Comparison of ENCODE assay signal across 21 cellular contexts in the genomic region with DNA sequence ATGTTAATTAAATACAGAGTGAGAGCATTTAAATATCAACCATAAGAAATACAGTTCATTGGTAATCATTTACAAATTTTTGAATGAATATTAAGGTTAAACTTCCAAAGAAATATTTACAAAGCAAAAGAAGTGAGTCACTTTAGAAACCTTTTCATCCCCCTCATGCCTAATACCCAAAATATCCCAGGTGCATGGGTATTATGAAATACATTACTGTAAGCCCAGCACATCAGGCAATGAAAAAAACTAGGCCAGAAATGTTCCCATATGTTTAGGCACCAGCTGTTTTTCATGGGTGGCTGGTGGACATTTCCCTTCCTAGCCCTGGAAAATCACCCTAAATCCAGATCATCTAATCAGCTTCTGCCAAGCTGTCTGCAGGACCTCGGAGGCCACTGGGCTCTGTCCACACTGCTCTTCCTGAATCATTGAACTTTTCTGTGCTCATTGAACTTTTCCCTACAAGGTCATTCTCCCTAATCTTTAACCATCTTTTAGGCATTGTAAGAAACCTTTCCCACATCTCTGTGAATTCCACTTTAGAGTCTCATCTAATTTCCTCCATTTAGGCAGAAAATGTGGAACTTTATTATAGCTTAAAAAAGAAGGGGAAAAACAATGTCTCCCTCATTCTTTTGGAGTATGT.
A peak's percentile ranks its signal among the peaks of the same experiment; 100 is the strongest.
DNase-seq lines count a peak whose midpoint lies in the region; ATAC-seq, FAIRE-seq and TF ChIP-seq lines count a peak whose summit lies in the region.
"Had no signal": no experiment of that assay in that cellular context is flagged by ENCODE, and none has a peak within 500 bp of the region (broad histone marks: within the 10 kb centered on the region; RNA-seq: fewer than 3 reads in every experiment).

No MANE protein-coding gene starts in this region.

- TF ChIP-seq RAD21 in SK-N-SH (IDR thresholded peaks at IDR 0.05; ENCODE audit: low read length): no peak
- no peak for TF ChIP-seq RAD21 in K562 (CRISPR knock-in tag; conservative IDR thresholded peaks at IDR 0.05 in 1 of 2, IDR thresholded peaks at IDR 0.05 in 1 of 2)

- H3K27ac ChIP-seq in SK-N-SH (ENCODE audit: low read depth in 2 of 2, low read length in 1 of 2) (no peak overlapping the region; a peak in 1 of 4 replicates), K562 (ENCODE audit: extremely low read depth, low read depth, low read length) (no peak overlapping the region), foreskin keratinocyte (no peak overlapping the region), A673 (ENCODE audit: low read depth, low read length, poor library complexity, severe bottlenecking) (no peak overlapping the region)
- H3K27ac ChIP-seq: SJCRH30 had no signal

- H3K4me3 ChIP-seq in SK-N-SH (ENCODE audit: low read depth in 2 of 2, low read length in 1 of 2) (no peak overlapping the region), K562 (no peak overlapping the region), A673 (ENCODE audit: low read depth, low read length, poor library complexity, severe bottlenecking) (no peak overlapping the region)
- H3K4me3 ChIP-seq: GM12878, SJCRH30 had no signal

- no peak for TF ChIP-seq POLR2A in K562 (conservative IDR thresholded peaks at IDR 0.05)

- POLR2A ChIA-PET in SK-N-SH (lab: Yijun Ruan, JAX) (no interaction called here), K562 (lab: Yijun Ruan, JAX) (interaction anchor here (0.8 to 1.8 kb wide), 3 partner anchors 10 to 20 kb away, joined by 3 to 4 read pairs (median 4); no protein-coding TSS in a partner anchor), A673 (lab: Charles Lee; ENCODE audit: low non-redundant PET) (no interaction called here)

- ATAC-seq in SK-N-SH treated with all-trans-retinoic acid at 6 μM for 48 hours (no peak), K562 (0 out of 3 replicates have a peak, but pooled peaks have one; percentile 29), foreskin keratinocyte (peak; percentile 15), GM21381 (IDR thresholded peaks at IDR 0.05; ENCODE audit: unreplicated experiment) (no peak), Right ventricle myocardium superior (ENCODE audit: poor library complexity) (no peak)
- ATAC-seq: GM12878 had no signal

- DNase-seq in SK-N-SH (peak; percentile 4), K562 (ENCODE audit: extremely low read depth in 1 of 4, low spot score in 3 of 4) (no peak), foreskin keratinocyte (peak in 1 of 2 donors; percentile 58), activated gamma-delta T cell treated with Interleukin-2 at 50 U/mL for 16 hours (no peak), Right ventricle myocardium superior (no peak), A673 (ENCODE audit: low spot score) (no peak)
- DNase-seq: 8988T, Caco-2, DMS79, GOT3, KBM-7, NCI-H1092 treated with DMSO at 0.1 percent for 48 hours, NCI-H187, NCI-H446, NCI-H748 treated with DMSO at 0.1 percent for 48 hours had no signal

- H3K4me1 ChIP-seq in SK-N-SH (ENCODE audit: control insufficient read depth in 1 of 2, insufficient read depth in 2 of 2, low read depth in 1 of 2, low read length in 1 of 2): peaks cover 0 to 4% of the 10 kb centered on the region in 2 experiments; a peak in 2 of 4 replicates
- peaks cover 0 to 2% of the 10 kb centered on the region in 2 experiments; a peak in 1 of 5 replicates for H3K4me1 ChIP-seq in K562 (replicated peaks in 1 of 2; ENCODE audit: control insufficient read depth in 2 of 2, insufficient read depth in 2 of 2, low read length in 2 of 2)
- H3K4me1 ChIP-seq in foreskin keratinocyte: peaks cover 11% of the 10 kb centered on the region
- no peaks in the 10 kb centered on the region for H3K4me1 ChIP-seq in A673 (ENCODE audit: insufficient read depth, low read length, poor library complexity, severe bottlenecking)
- H3K4me1 ChIP-seq: SJCRH30 had no signal

- H3K4me2 ChIP-seq in SK-N-SH (no peak overlapping the region), K562 (ENCODE audit: insufficient read depth, low read length) (no peak overlapping the region)

- H2AFZ ChIP-seq in SK-N-SH (ENCODE audit: low read depth): no peak overlapping the region
- H2AFZ ChIP-seq in K562 (ENCODE audit: low read depth, low read length): peak overlapping the region; percentile 17

- H3K27me3 ChIP-seq in SK-N-SH (ENCODE audit: insufficient read depth) (no peaks in the 10 kb centered on the region), K562 (ENCODE audit: control insufficient read depth in 2 of 2, insufficient read depth in 2 of 2, low read length in 2 of 2) (no peaks in the 10 kb centered on the region), foreskin keratinocyte (no peaks in the 10 kb centered on the region), A673 (replicated peaks; ENCODE audit: insufficient read depth, low read depth, low read length, poor library complexity) (no peaks in the 10 kb centered on the region)
- H3K27me3 ChIP-seq: SJCRH30 had no signal

- H3K36me3 ChIP-seq in SK-N-SH (replicated peaks in 1 of 2; ENCODE audit: control insufficient read depth in 1 of 2, insufficient read depth in 2 of 2, low read length in 1 of 2) (no peaks in the 10 kb centered on the region), K562 (ENCODE audit: control insufficient read depth, insufficient read depth, low read length) (no peaks in the 10 kb centered on the region), A673 (ENCODE audit: insufficient read depth, low read length, poor library complexity, severe bottlenecking) (no peaks in the 10 kb centered on the region)
- H3K36me3 ChIP-seq: SJCRH30 had no signal

- H3K9me1 ChIP-seq in K562 (ENCODE audit: control insufficient read depth, insufficient read depth, low read length): no peaks in the 10 kb centered on the region

- H4K20me1 ChIP-seq in SK-N-SH (ENCODE audit: insufficient read depth) (no peaks in the 10 kb centered on the region), K562 (replicated peaks; ENCODE audit: control insufficient read depth, insufficient read depth, low read length) (no peaks in the 10 kb centered on the region)

- intact Hi-C loops in K562 (cut with micrococcal nuclease): no loop called here
- intact Hi-C loops in Right ventricle myocardium superior (cut with DNase I): no loop called here
- intact Hi-C loops in A673 (cut with micrococcal nuclease; ENCODE audit: unreplicated experiment): no loop called here

- CTCF ChIA-PET in SK-N-SH (lab: Yijun Ruan, JAX): interaction anchor here (0.6 to 1.3 kb wide), 3 partner anchors 16 to 290 kb away, joined by 3 to 4 read pairs (median 3); no protein-coding TSS in a partner anchor
- CTCF ChIA-PET in K562 (lab: Yijun Ruan, JAX; ENCODE audit: low intra/inter-chr PET ratio): no interaction called here
- CTCF ChIA-PET in A673 (lab: Charles Lee): no interaction called here

- in situ Hi-C loops in K562 (cut with MboI): no loop called here

- no peaks in the 10 kb centered on the region for H3K79me2 ChIP-seq in SK-N-SH (ENCODE audit: insufficient read depth)
- H3K79me2 ChIP-seq in K562 (ENCODE audit: control insufficient read depth, insufficient read depth, low read length): no peaks in the 10 kb centered on the region

- WGBS in SK-N-SH (ENCODE audit: low lambda C conversion rate): 33% methylated on average over 1 of the region's 1 CpG
- WGBS in K562 (ENCODE audit: insufficient coverage, low coverage, missing lambda C conversion rate): 10% methylated on average over 1 of the region's 1 CpG

- peaks cover 8% of the 10 kb centered on the region for H3F3A ChIP-seq in SK-N-SH (replicated peaks; ENCODE audit: insufficient read depth)

- FAIRE-seq in K562 (lab: Jason Lieb, UNC): no peak
- FAIRE-seq: GM12878, GM18507, HTR-8/SVneo had no signal

- BruUV-seq in K562 (replicated peaks; lab: Mats Ljungman, UMichigan) (no TSS peak), A673 (replicated peaks; lab: Mats Ljungman, UMichigan) (no TSS peak)

- no peaks in the 10 kb centered on the region for H3K9me2 ChIP-seq in SK-N-SH

- TF ChIP-seq EP300 in SK-N-SH (IDR thresholded peaks at IDR 0.05; ENCODE audit: borderline replicate concordance in 1 of 2, low read depth in 1 of 2, low read length in 1 of 2): no peak
- no peak for TF ChIP-seq EP300 in K562 (IDR thresholded peaks at IDR 0.05; ENCODE audit: low read length)

- H3K9me3 ChIP-seq in SK-N-SH (no peaks in the 10 kb centered on the region), K562 (replicated peaks; ENCODE audit: control insufficient read depth, insufficient read depth, low read depth, low read length) (no peaks in the 10 kb centered on the region), A673 (ENCODE audit: low read depth, low read length, poor library complexity, severe bottlenecking) (no peaks in the 10 kb centered on the region)
- H3K9me3 ChIP-seq: Caco-2, SJCRH30 had no signal

- H3K9ac ChIP-seq in SK-N-SH (no peak overlapping the region), K562 (ENCODE audit: insufficient read depth in 1 of 2, low read depth in 2 of 2, low read length in 2 of 2) (no peak overlapping the region)

- no peak for TF ChIP-seq CTCF in SK-N-SH (IDR thresholded peaks at IDR 0.05)
- no peak for TF ChIP-seq CTCF in K562 (IDR thresholded peaks at IDR 0.05 in 2 of 3, conservative IDR thresholded peaks at IDR 0.05 in 1 of 3; ENCODE audit: insufficient read depth in 2 of 3, low read depth in 1 of 3, low read length in 3 of 3)
- no peak for TF ChIP-seq CTCF in foreskin keratinocyte (conservative IDR thresholded peaks at IDR 0.05)
- TF ChIP-seq CTCF in A673 (conservative IDR thresholded peaks at IDR 0.05; ENCODE audit: low read depth, low read length): no peak

TF ChIP-seq in SK-N-SH treated with all-trans-retinoic acid at 6 μM for 48 hours, 23 proteins besides CTCF, POLR2A, EP300 and RAD21:
- TF ChIP-seq PPARA (CRISPR knock-in tag; IDR thresholded peaks at IDR 0.05; ENCODE audit: borderline replicate concordance): no peak
- TF ChIP-seq ESRRG (CRISPR knock-in tag; IDR thresholded peaks at IDR 0.05): no peak
- TF ChIP-seq ISL1 (CRISPR knock-in tag; IDR thresholded peaks at IDR 0.05): no peak

TF ChIP-seq in K562, 482 proteins besides CTCF, POLR2A, EP300 and RAD21 (continues in another document):
- no peak for TF ChIP-seq NFRKB (IDR thresholded peaks at IDR 0.05; ENCODE audit: low read depth)
- TF ChIP-seq HEY1 (CRISPR knock-in tag; IDR thresholded peaks at IDR 0.05; ENCODE audit: borderline replicate concordance): no peak
- TF ChIP-seq ZNF12 (CRISPR knock-in tag; IDR thresholded peaks at IDR 0.05): no peak
- no peak for TF ChIP-seq ZNF668 (CRISPR knock-in tag; IDR thresholded peaks at IDR 0.05)
- no peak for TF ChIP-seq TAF9B (IDR thresholded peaks at IDR 0.05; ENCODE audit: partially characterized antibody)
- no peak for TF ChIP-seq MCM7 (IDR thresholded peaks at IDR 0.05)
- TF ChIP-seq, protein P1, sequence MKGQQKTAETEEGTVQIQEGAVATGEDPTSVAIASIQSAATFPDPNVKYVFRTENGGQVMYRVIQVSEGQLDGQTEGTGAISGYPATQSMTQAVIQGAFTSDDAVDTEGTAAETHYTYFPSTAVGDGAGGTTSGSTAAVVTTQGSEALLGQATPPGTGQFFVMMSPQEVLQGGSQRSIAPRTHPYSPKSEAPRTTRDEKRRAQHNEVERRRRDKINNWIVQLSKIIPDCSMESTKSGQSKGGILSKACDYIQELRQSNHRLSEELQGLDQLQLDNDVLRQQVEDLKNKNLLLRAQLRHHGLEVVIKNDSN (CRISPR knock-in tag; IDR thresholded peaks at IDR 0.05): no peak
- TF ChIP-seq CBX1 (IDR thresholded peaks at IDR 0.05; ENCODE audit: low read depth): no peak
- TF ChIP-seq MCM2 (IDR thresholded peaks at IDR 0.05; ENCODE audit: low read depth): no peak
- no peak for TF ChIP-seq ZNF57 (CRISPR knock-in tag; IDR thresholded peaks at IDR 0.05)
- TF ChIP-seq LEF1 (IDR thresholded peaks at IDR 0.05): no peak

Comparison
In these comparisons a context has a peak if more than half of its experiments do, and no peak if none do; other contexts are left out.
1. ATAC-seq: peak in K562 (single experiment) and foreskin keratinocyte (single experiment); none in SK-N-SH treated with all-trans-retinoic acid at 6 μM for 48 hours (single experiment), GM21381 (single experiment) and Right ventricle myocardium superior (single experiment).